Comparison of ENCODE assay signal across 19 cellular contexts in genomic region chr4:40314951-40315350, GRCh38. TPM values are rescaled to one million over a fixed set of nuclear protein-coding genes. Genes with fewer than 3 reads are reported as not detected.
DNase-seq lines count a peak whose midpoint lies in the region; ATAC-seq and TF ChIP-seq lines count a peak whose summit lies in the region.
"Had no signal": no experiment of that assay in that cellular context is flagged by ENCODE, and none has a peak within 500 bp of the region (broad histone marks: within the 10 kb centered on the region; RNA-seq: fewer than 3 reads in every experiment).

No MANE protein-coding gene starts in this region.

- no peak for ATAC-seq in GM21717 (IDR thresholded peaks at IDR 0.05; ENCODE audit: unreplicated experiment)
- ATAC-seq in naive thymus-derived CD8-positive, alpha-beta T cell: no peak
- ATAC-seq: lower lobe of right lung; stimulated activated effector memory CD8-positive, alpha-beta T cell treated with anti-CD3 and anti-CD28 coated beads, Interleukin-12 subunit alpha, Interleukin-12 subunit beta, amount 100 ng/mL, for 72 hours had no signal

- H3K9ac ChIP-seq in trophoblast cell (ENCODE audit: low read length): no peak overlapping the region

- no peaks in the 10 kb centered on the region for H3K79me2 ChIP-seq in trophoblast cell (ENCODE audit: control insufficient read depth, insufficient read depth, low read length, poor library complexity)

- CTCF ChIA-PET in activated CD4-positive, alpha-beta memory T cell treated with anti-CD3 and anti-CD28 coated beads, Interleukin-2, amount 10 ng/mL, durations not matched to agents 7 days and 5 days (lab: Charles Lee): no interaction called here

- H2AFZ ChIP-seq in trophoblast cell (ENCODE audit: insufficient read depth, low read length, poor library complexity): no peak overlapping the region

- peak; percentile 52 for DNase-seq in ELR (ENCODE audit: low read depth)
- DNase-seq in NCI-H460 (ENCODE audit: extremely low read depth, low read depth): peak; percentile 81
- DNase-seq in epithelial cell of esophagus (ENCODE audit: low read depth): peak; percentile 54
- DNase-seq in trophoblast cell: peak; percentile 34 to 97
- no peak for DNase-seq in activated CD4-positive, alpha-beta memory T cell treated with anti-CD3 and anti-CD28 coated beads, Interleukin-2, amount 10 ng/mL, durations not matched to agents 7 days and 5 days
- DNase-seq in naive thymus-derived CD8-positive, alpha-beta T cell: no peak
- DNase-seq: activated effector memory CD4-positive, alpha-beta T cell treated with Interleukin-2 at 50 U/mL for 16 hours; cortex of kidney; DMS79 treated with DMSO at 0.1 percent for 48 hours; islet precursor cell; lower lobe of right lung; NCI-H1436 treated with DMSO at 0.1 percent for 48 hours; stimulated activated CD4-positive, alpha-beta T cell treated with anti-CD3 and anti-CD28 coated beads, Interleukin-15, amount 100 ng/mL, for 24 hours; testis had no signal

- H3K4ac ChIP-seq in trophoblast cell (ENCODE audit: low read depth, low read length): no peak overlapping the region

- H3K27ac ChIP-seq in trophoblast cell (ENCODE audit: low read depth, low read length): no peak overlapping the region
- H3K27ac ChIP-seq: lower lobe of right lung, right atrium auricular region, testis had no signal

- H3K4me1 ChIP-seq in trophoblast cell (ENCODE audit: control insufficient read depth in 1 of 2, insufficient read depth in 2 of 2, low read length in 2 of 2): peaks cover 4 to 6% of the 10 kb centered on the region in 2 experiments
- H3K4me1 ChIP-seq: testis had no signal

- H3K18ac ChIP-seq in trophoblast cell (ENCODE audit: low read length): no peak overlapping the region

- H3K79me1 ChIP-seq in trophoblast cell (ENCODE audit: low read length): peaks cover 2% of the 10 kb centered on the region

- no peak for TF ChIP-seq CTCF in epithelial cell of esophagus (IDR thresholded peaks at IDR 0.05; ENCODE audit: insufficient read depth, low read depth, low read length, missing control alignments)

- no peak overlapping the region for H2BK120ac ChIP-seq in trophoblast cell (ENCODE audit: insufficient read depth, low read length, poor library complexity)

- H3K23ac ChIP-seq in trophoblast cell (ENCODE audit: low read length): no peak overlapping the region

- no peak overlapping the region for H2BK12ac ChIP-seq in trophoblast cell (ENCODE audit: low read length)

- H4K91ac ChIP-seq in trophoblast cell (ENCODE audit: low read depth, low read length): no peak overlapping the region

- H3K4me3 ChIP-seq in epithelial cell of esophagus (ENCODE audit: low read length) (no peak overlapping the region), trophoblast cell (ENCODE audit: low read depth, low read length) (no peak overlapping the region)
- H3K4me3 ChIP-seq: lower lobe of right lung, right atrium auricular region, testis had no signal

- no peak overlapping the region for H2AK5ac ChIP-seq in trophoblast cell (ENCODE audit: low read length)

- no peak overlapping the region for H3K4me3 Mint-ChIP-seq in activated CD4-positive, alpha-beta memory T cell treated with anti-CD3 and anti-CD28 coated beads, Interleukin-2, amount 10 ng/mL, durations not matched to agents 7 days and 5 days
- no peak overlapping the region for H3K4me3 Mint-ChIP-seq in naive thymus-derived CD8-positive, alpha-beta T cell
- H3K4me3 Mint-ChIP-seq: stimulated activated effector memory CD8-positive, alpha-beta T cell treated with anti-CD3 and anti-CD28 coated beads, Interleukin-12 subunit alpha, Interleukin-12 subunit beta, amount 100 ng/mL, for 72 hours; T-helper 1 cell treated with Interleukin-12 subunit alpha and Interleukin-12 subunit beta and Interleukin-4 antibody, amounts not matched to agents 30 μg/mL and 1 μg/mL, for 36 hours had no signal

- no peaks in the 10 kb centered on the region for H3K27me3 ChIP-seq in trophoblast cell (ENCODE audit: insufficient read depth, low read length)
- H3K27me3 ChIP-seq: right atrium auricular region, testis had no signal

- no peaks in the 10 kb centered on the region for H3K36me3 ChIP-seq in trophoblast cell (ENCODE audit: control insufficient read depth in 1 of 2, insufficient read depth in 2 of 2, low read length in 2 of 2)
- H3K36me3 ChIP-seq: lower lobe of right lung, right atrium auricular region had no signal

- H3K9me3 ChIP-seq in trophoblast cell (ENCODE audit: insufficient read depth, low read depth, low read length): no peaks in the 10 kb centered on the region
- H3K9me3 ChIP-seq: lower lobe of right lung, right atrium auricular region, testis had no signal

- H3K14ac ChIP-seq in trophoblast cell (ENCODE audit: low read length): no peak overlapping the region

- H3K4me1 Mint-ChIP-seq in activated CD4-positive, alpha-beta memory T cell treated with anti-CD3 and anti-CD28 coated beads, Interleukin-2, amount 10 ng/mL, durations not matched to agents 7 days and 5 days: peaks cover 39% of the 10 kb centered on the region
- peaks cover 21 to 55% (median 49%) of the 10 kb centered on the region in 4 donors for H3K4me1 Mint-ChIP-seq in naive thymus-derived CD8-positive, alpha-beta T cell

- H3K27me3 Mint-ChIP-seq in activated CD4-positive, alpha-beta memory T cell treated with anti-CD3 and anti-CD28 coated beads, Interleukin-2, amount 10 ng/mL, durations not matched to agents 7 days and 5 days: peaks cover 8% of the 10 kb centered on the region
- no peaks in the 10 kb centered on the region for H3K27me3 Mint-ChIP-seq in naive thymus-derived CD8-positive, alpha-beta T cell

- H3K27ac Mint-ChIP-seq in activated CD4-positive, alpha-beta memory T cell treated with anti-CD3 and anti-CD28 coated beads, Interleukin-2, amount 10 ng/mL, durations not matched to agents 7 days and 5 days: no peak overlapping the region
- H3K27ac Mint-ChIP-seq in naive thymus-derived CD8-positive, alpha-beta T cell: no peak overlapping the region

- no peaks in the 10 kb centered on the region for H3K9me3 Mint-ChIP-seq in activated CD4-positive, alpha-beta memory T cell treated with anti-CD3 and anti-CD28 coated beads, Interleukin-2, amount 10 ng/mL, durations not matched to agents 7 days and 5 days
- H3K9me3 Mint-ChIP-seq in naive thymus-derived CD8-positive, alpha-beta T cell: no peaks in the 10 kb centered on the region
- H3K9me3 Mint-ChIP-seq: stimulated activated effector memory CD8-positive, alpha-beta T cell treated with anti-CD3 and anti-CD28 coated beads, Interleukin-12 subunit alpha, Interleukin-12 subunit beta, amount 100 ng/mL, for 72 hours; T-helper 1 cell treated with Interleukin-12 subunit alpha and Interleukin-12 subunit beta and Interleukin-4 antibody, amounts not matched to agents 30 μg/mL and 1 μg/mL, for 36 hours had no signal

- no peaks in the 10 kb centered on the region for H3K36me3 Mint-ChIP-seq in activated CD4-positive, alpha-beta memory T cell treated with anti-CD3 and anti-CD28 coated beads, Interleukin-2, amount 10 ng/mL, durations not matched to agents 7 days and 5 days (ENCODE audit: low read depth)
- no peaks in the 10 kb centered on the region for H3K36me3 Mint-ChIP-seq in naive thymus-derived CD8-positive, alpha-beta T cell

- no peak overlapping the region for H4K12ac ChIP-seq in trophoblast cell (ENCODE audit: low read depth, low read length)

- WGBS in trophoblast cell (ENCODE audit: extremely low coverage, insufficient coverage, insufficient read length): no CpG with 5 or more reads among the region's 5 CpGs

- no peak overlapping the region for H3K4me2 ChIP-seq in trophoblast cell (ENCODE audit: low read length)

- H4K8ac ChIP-seq in trophoblast cell (ENCODE audit: low read depth, low read length): no peak overlapping the region

- POLR2A ChIA-PET in activated CD4-positive, alpha-beta memory T cell treated with anti-CD3 and anti-CD28 coated beads, Interleukin-2, amount 10 ng/mL, durations not matched to agents 7 days and 5 days (lab: Charles Lee): interaction anchor here (10.6 kb wide), 1 partner anchor 109 kb away, joined by 104 read pairs; no protein-coding TSS in a partner anchor
- POLR2A ChIA-PET in naive thymus-derived CD8-positive, alpha-beta T cell (lab: Charles Lee): no interaction called here

- H2BK5ac ChIP-seq in trophoblast cell (ENCODE audit: low read depth, low read length, poor library complexity): no peak overlapping the region

RNA-seq across cellular contexts. Expression of gene CHRNA9, which starts 20.2 kb away (rescaled TPM):
- total RNA-seq in NCI-H460 (2014; rRNA removed; shearing (Covaris generic)): 0.26 TPM in 1 of 2 replicates, not detected in the other
- polyA plus RNA-seq in NCI-H460 (2014; cell fraction: nucleus; rRNA removed): 0.21 TPM in 1 of 2 replicates, not detected in the other
- 0.10 and 0.17 TPM in 2 replicates for polyA plus RNA-seq in trophoblast cell (2013)
- total RNA-seq in activated CD4-positive, alpha-beta memory T cell treated with anti-CD3 and anti-CD28 coated beads, Interleukin-2, amount 10 ng/mL, durations not matched to agents 7 days and 5 days: not detected
- total RNA-seq in naive thymus-derived CD8-positive, alpha-beta T cell: under 1 TPM; 0.55 to 0.73 TPM
- under 1 TPM in 1 of 3 donors, not detected in 2; 0.39 TPM for polyA plus RNA-seq in naive thymus-derived CD8-positive, alpha-beta T cell
- total RNA-seq: lower lobe of right lung, omental fat pad, right atrium auricular region had no signal

Comparison
In these comparisons a context has a peak if more than half of its experiments do, and no peak if none do; other contexts are left out.
1. DNase-seq: peak in ELR (single experiment), NCI-H460 (single experiment), epithelial cell of esophagus (single experiment) and trophoblast cell (2 of 2); none in activated CD4-positive, alpha-beta memory T cell treated with anti-CD3 and anti-CD28 coated beads, Interleukin-2, amount 10 ng/mL, durations not matched to agents 7 days and 5 days (single experiment) and naive thymus-derived CD8-positive, alpha-beta T cell (0 of 10).